In genomic region chr20:47678536-47678935, GRCh38 we compare ENCODE assay signal across 2 cellular contexts.
TF ChIP-seq lines count a peak whose summit lies in the region.

No MANE protein-coding gene starts in this region.

TF ChIP-seq in HepG2, 621 proteins besides CTCF, POLR2A, EP300 and RAD21:
- 0 out of 2 replicates have a peak, but pooled peaks have one; percentile 4 for TF ChIP-seq TAF1 (CRISPR knock-in tag; IDR thresholded peaks at IDR 0.05)
- no peak for TF ChIP-seq ZSCAN29 (CRISPR knock-in tag; conservative IDR thresholded peaks at IDR 0.05)
TF ChIP-seq in HepG2: peak in this region for 1.

TF ChIP-seq in GM12878, 131 proteins besides CTCF, POLR2A, EP300 and RAD21 (continued from another document):
- no peak for TF ChIP-seq RELA (IDR thresholded peaks at IDR 0.05; ENCODE audit: borderline replicate concordance, partially characterized antibody)
- TF ChIP-seq CREB1 (IDR thresholded peaks at IDR 0.05; ENCODE audit: low read depth), result no peak
- TF ChIP-seq NFXL1 (IDR thresholded peaks at IDR 0.05; ENCODE audit: borderline replicate concordance), result peak; percentile 49; the same call in 1 of the 2 replicates
